Comparison of ENCODE assay signal across 11 cellular contexts in the genomic region with DNA sequence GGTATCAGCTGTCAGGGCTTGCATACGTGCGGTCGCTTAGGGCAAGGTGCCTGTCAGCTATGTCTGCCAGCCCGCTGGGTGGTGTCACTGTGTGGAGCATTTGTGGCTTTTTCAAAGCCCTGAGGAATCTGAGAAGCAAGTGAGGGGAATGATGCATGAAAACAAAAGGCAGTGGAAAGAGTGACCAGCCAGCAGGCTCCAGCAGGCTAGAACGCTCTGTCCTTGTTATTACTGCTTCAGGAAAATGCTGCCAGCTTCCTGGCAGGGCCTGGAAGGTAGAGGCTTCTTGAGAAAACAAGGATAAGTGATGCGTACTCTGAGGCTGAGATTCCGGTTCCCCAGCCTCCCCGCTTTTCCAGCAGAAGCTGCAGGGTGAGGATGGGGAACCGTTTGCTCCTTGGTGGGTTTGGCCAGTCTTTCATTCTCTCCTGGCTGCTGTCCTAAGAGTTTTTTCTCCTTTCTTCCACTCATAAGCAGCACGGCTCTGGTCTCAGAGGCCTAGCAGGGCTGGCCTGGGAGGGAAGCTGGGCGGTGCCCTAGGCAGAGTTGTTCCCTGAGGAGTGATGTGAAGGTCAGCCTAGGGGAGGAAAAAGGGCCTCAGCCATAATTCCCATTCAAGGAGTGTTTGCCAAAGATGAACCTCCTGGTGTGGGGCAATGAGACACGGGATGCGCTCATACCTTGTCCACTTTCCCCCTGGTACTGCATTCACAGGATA. TPM values are rescaled to one million over a fixed set of nuclear protein-coding genes. Genes with fewer than 3 reads are reported as not detected.
A peak's percentile ranks its signal among the peaks of the same experiment; 100 is the strongest.
DNase-seq lines count a peak whose midpoint lies in the region; TF ChIP-seq lines count a peak whose summit lies in the region.
"Had no signal": no experiment of that assay in that cellular context is flagged by ENCODE, and none has a peak within 500 bp of the region (broad histone marks: within the 10 kb centered on the region; RNA-seq: fewer than 3 reads in every experiment).

No MANE protein-coding gene starts in this region.

- H3K36me3 ChIP-seq in suprapubic skin (no peaks in the 10 kb centered on the region), Caco-2 (ENCODE audit: control insufficient read depth, insufficient read depth, low read length) (no peaks in the 10 kb centered on the region)

- CTCF ChIA-PET in Caco-2 (lab: Charles Lee), result no interaction called here

- intact Hi-C loops in Caco-2 (cut with micrococcal nuclease; ENCODE audit: unreplicated experiment), result no loop called here

- TF ChIP-seq CTCF in chondrocyte (IDR thresholded peaks at IDR 0.05), result no peak
- TF ChIP-seq CTCF in suprapubic skin (IDR thresholded peaks at IDR 0.05), result no peak
- TF ChIP-seq CTCF in Caco-2 (IDR thresholded peaks at IDR 0.05; ENCODE audit: insufficient read depth in 1 of 2, low read depth in 1 of 2, low read length in 1 of 2, severe bottlenecking in 1 of 2, unreplicated experiment in 1 of 2), result no peak

- H3K4me1 Mint-ChIP-seq in chondrocyte (ENCODE audit: low read depth) (peaks cover 17% of the 10 kb centered on the region), Caco-2 (ENCODE audit: low read depth, unreplicated experiment) (no peaks in the 10 kb centered on the region)
- H3K4me1 Mint-ChIP-seq: memory B cell had no signal

- H3K27me3 Mint-ChIP-seq in chondrocyte (ENCODE audit: low read depth) (no peaks in the 10 kb centered on the region), Caco-2 (ENCODE audit: insufficient read depth, unreplicated experiment) (no peaks in the 10 kb centered on the region)
- H3K27me3 Mint-ChIP-seq: memory B cell had no signal

- 58% methylated on average over 13 of the region's 13 CpGs for WGBS in suprapubic skin

- no peak overlapping the region for H3K4me3 ChIP-seq in suprapubic skin
- no peak overlapping the region for H3K4me3 ChIP-seq in Caco-2 (ENCODE audit: low read depth, low read length)

- TF ChIP-seq EP300 in suprapubic skin (IDR thresholded peaks at IDR 0.05), result no peak

- H3K36me3 Mint-ChIP-seq in chondrocyte (ENCODE audit: low read depth), result no peaks in the 10 kb centered on the region
- no peaks in the 10 kb centered on the region for H3K36me3 Mint-ChIP-seq in Caco-2 (ENCODE audit: insufficient read depth, unreplicated experiment)

- peak; percentile 47 to 65 for DNase-seq in NCI-H187 (lab: John Stamatoyannopoulos, UW)
- no peak for DNase-seq in chondrocyte (ENCODE audit: low spot score)
- DNase-seq in suprapubic skin (ENCODE audit: low spot score in 2 of 2), result peak; percentile 78 to 87
- no peak for DNase-seq in Caco-2
- DNase-seq in activated effector memory CD4-positive, alpha-beta T cell treated with Interleukin-2 at 50 U/mL for 16 hours, result no peak
- DNase-seq in iPS-NIHi7 (ENCODE audit: extremely low spot score), result no peak
- no peak for DNase-seq in Kasumi-1 (lab: John Stamatoyannopoulos, UW)
- DNase-seq: central memory CD4-positive, alpha-beta T cell; NCI-H1930 had no signal

- BruUV-seq in Caco-2 (replicated peaks; lab: Mats Ljungman, UMichigan), result no TSS peak

- H3K4me1 ChIP-seq in suprapubic skin (peaks cover 20% of the 10 kb centered on the region), Caco-2 (no peaks in the 10 kb centered on the region)

- no peak overlapping the region for H3K4me3 Mint-ChIP-seq in chondrocyte (ENCODE audit: unreplicated experiment)
- no peak overlapping the region for H3K4me3 Mint-ChIP-seq in Caco-2 (ENCODE audit: unreplicated experiment)
- H3K4me3 Mint-ChIP-seq: memory B cell had no signal

- H3K27ac ChIP-seq in layer of hippocampus (ENCODE audit: low read depth, low read length) (peak overlapping the region; percentile 83), suprapubic skin (peak overlapping the region; percentile 88)

- H3K9me3 ChIP-seq in suprapubic skin (no peaks in the 10 kb centered on the region), Caco-2 (no peaks in the 10 kb centered on the region)

- H3K27me3 ChIP-seq in layer of hippocampus (ENCODE audit: control insufficient read depth, insufficient read depth, low read length) (no peaks in the 10 kb centered on the region), suprapubic skin (no peaks in the 10 kb centered on the region), Caco-2 (replicated peaks; ENCODE audit: control insufficient read depth, insufficient read depth, low read length) (no peaks in the 10 kb centered on the region)

- POLR2A ChIA-PET in Caco-2 (lab: Charles Lee), result no interaction called here

- TF ChIP-seq POLR2A in suprapubic skin (IDR thresholded peaks at IDR 0.05), result no peak

- H3K27ac Mint-ChIP-seq in chondrocyte (ENCODE audit: unreplicated experiment) (peak overlapping the region; percentile 75), Caco-2 (ENCODE audit: unreplicated experiment) (no peak overlapping the region)
- H3K27ac Mint-ChIP-seq: memory B cell had no signal

- H3K9me3 Mint-ChIP-seq in chondrocyte (ENCODE audit: low read depth) (peaks cover 4% of the 10 kb centered on the region), Caco-2 (ENCODE audit: unreplicated experiment) (no peaks in the 10 kb centered on the region)

RNA-seq across cellular contexts. Expression of gene MKLN1, which starts 42.8 kb away (rescaled TPM):
- 33.4 to 43.8 TPM (median 33.8 TPM) in 3 replicates for total RNA-seq in chondrocyte
- total RNA-seq in suprapubic skin, result 10 to 100 TPM; 32.9 to 76.0 (median 39.9) TPM
- 55.6 and 56.1 TPM in 2 replicates for total RNA-seq in Caco-2 (2022)

Comparison
In these comparisons a context has a peak if more than half of its experiments do, and no peak if none do; other contexts are left out.
1. DNase-seq: peak in NCI-H187 (2 of 2) and suprapubic skin (2 of 2); none in chondrocyte (single experiment), Caco-2 (0 of 2), activated effector memory CD4-positive, alpha-beta T cell treated with Interleukin-2 at 50 U/mL for 16 hours (single experiment), iPS-NIHi7 (single experiment) and Kasumi-1 (0 of 2).